In genomic region chr12:68223067-68223747, GRCh38 we compare ENCODE assay signal across 1 cellular context.
TF ChIP-seq lines count a peak whose summit lies in the region.

No MANE protein-coding gene starts in this region.

TF ChIP-seq in HCT116, 20 proteins besides CTCF, POLR2A, EP300 and RAD21 (continued from another document):
- TF ChIP-seq YY1 (IDR thresholded peaks at IDR 0.05; ENCODE audit: extremely low read depth, insufficient replicate concordance, low read depth, low read length) (no peak), CEBPB (IDR thresholded peaks at IDR 0.05; ENCODE audit: low read depth) (no peak), FOSL1 (IDR thresholded peaks at IDR 0.05; ENCODE audit: low read depth) (no peak), ZBTB33 (IDR thresholded peaks at IDR 0.05; ENCODE audit: extremely low read depth, insufficient replicate concordance, low read length) (no peak)
